23 cellular contexts compared by ENCODE assay signal in genomic region chr12:131444220-131445164, GRCh38.
"Had no signal": no experiment of that assay in that cellular context is flagged by ENCODE, and none has a peak within 500 bp of the region (broad histone marks: within the 10 kb centered on the region; RNA-seq: fewer than 3 reads in every experiment).

No MANE protein-coding gene starts in this region.

- H3K36me3 Mint-ChIP-seq: activated CD8-positive, alpha-beta memory T cell treated with anti-CD3 and anti-CD28 coated beads, Interleukin-2, amount 10 ng/mL, durations not matched to agents 7 days and 5 days; activated naive CD8-positive, alpha-beta T cell treated with anti-CD3 and anti-CD28 coated beads for 36 hours; naive thymus-derived CD8-positive, alpha-beta T cell had no signal

- H3K4me1 ChIP-seq: parathyroid adenoma, sigmoid colon had no signal

- FAIRE-seq: islet of Langerhans, TTC549 had no signal

- ATAC-seq: activated CD4-positive, alpha-beta T cell treated with anti-CD3 and anti-CD28 coated beads for 36 hours; activated CD8-positive, alpha-beta memory T cell treated with anti-CD3 and anti-CD28 coated beads, Interleukin-2, amount 10 ng/mL, durations not matched to agents 7 days and 5 days; left lobe of liver; mucosa of descending colon; naive thymus-derived CD8-positive, alpha-beta T cell had no signal

- H3K9ac ChIP-seq: parathyroid adenoma had no signal

- H3K4me1 Mint-ChIP-seq: activated CD4-positive, alpha-beta T cell treated with anti-CD3 and anti-CD28 coated beads for 36 hours; activated CD8-positive, alpha-beta memory T cell treated with anti-CD3 and anti-CD28 coated beads, Interleukin-2, amount 10 ng/mL, durations not matched to agents 7 days and 5 days; activated naive CD8-positive, alpha-beta T cell treated with anti-CD3 and anti-CD28 coated beads for 36 hours; activated T-helper 17 cell treated with anti-CD3 and anti-CD28 coated beads, Interleukin-2, amount 50 U/mL, for 72 hours; naive thymus-derived CD8-positive, alpha-beta T cell had no signal

- H3K4me3 Mint-ChIP-seq: activated CD4-positive, alpha-beta T cell treated with anti-CD3 and anti-CD28 coated beads for 36 hours; activated CD8-positive, alpha-beta memory T cell treated with anti-CD3 and anti-CD28 coated beads, Interleukin-2, amount 10 ng/mL, durations not matched to agents 7 days and 5 days; activated naive CD8-positive, alpha-beta T cell treated with anti-CD3 and anti-CD28 coated beads for 36 hours; activated T-helper 17 cell treated with anti-CD3 and anti-CD28 coated beads, Interleukin-2, amount 50 U/mL, for 72 hours; naive thymus-derived CD8-positive, alpha-beta T cell; T-helper 2 cell treated with Interferon-gamma antibody and Interleukin-4, amounts not matched to agents 5 μg/mL and 100 μg/mL, for 36 hours had no signal

- H3K27ac ChIP-seq: cardiac muscle cell, epithelial cell of prostate, hepatocyte, parathyroid adenoma, sigmoid colon, SK-N-MC had no signal

- DNase-seq: activated CD4-positive, alpha-beta T cell treated with anti-CD3 and anti-CD28 coated beads for 36 hours; activated CD4-positive, alpha-beta T cell treated with anti-CD3 and anti-CD28 coated beads, Interleukin-2, amount 50 U/mL, for 48 hours; activated CD8-positive, alpha-beta memory T cell treated with anti-CD3 and anti-CD28 coated beads, Interleukin-2, amount 10 ng/mL, durations not matched to agents 7 days and 5 days; activated naive CD4-positive, alpha-beta T cell; activated naive CD8-positive, alpha-beta T cell treated with anti-CD3 and anti-CD28 coated beads for 36 hours; activated T-cell treated with anti-CD3 and anti-CD28 coated beads, Interleukin-2, amount 50 U/mL, for 1 hour; amygdala; foreskin fibroblast; mammary epithelial cell; mucosa of descending colon; naive thymus-derived CD8-positive, alpha-beta T cell; sigmoid colon; stimulated activated naive CD4-positive, alpha-beta T cell had no signal

- H3K79me2 ChIP-seq: hepatocyte, parathyroid adenoma had no signal

- H3K9me3 ChIP-seq: mucosa of descending colon had no signal

- H3K4me3 ChIP-seq: cardiac muscle cell, hepatocyte, mucosa of descending colon, sigmoid colon, SK-N-MC had no signal

- H3K27me3 ChIP-seq: cardiac muscle cell, hepatocyte had no signal

- H3K4me2 ChIP-seq: hepatocyte had no signal

- H3K27me3 Mint-ChIP-seq: activated CD4-positive, alpha-beta T cell treated with anti-CD3 and anti-CD28 coated beads for 36 hours; activated CD8-positive, alpha-beta memory T cell treated with anti-CD3 and anti-CD28 coated beads, Interleukin-2, amount 10 ng/mL, durations not matched to agents 7 days and 5 days; activated naive CD8-positive, alpha-beta T cell treated with anti-CD3 and anti-CD28 coated beads for 36 hours had no signal

- H2AFZ ChIP-seq: hepatocyte, parathyroid adenoma had no signal

- H3K36me3 ChIP-seq: cardiac muscle cell, sigmoid colon had no signal

- H3K9me3 Mint-ChIP-seq: activated T-helper 17 cell treated with anti-CD3 and anti-CD28 coated beads, Interleukin-2, amount 50 U/mL, for 72 hours; T-helper 2 cell treated with Interferon-gamma antibody and Interleukin-4, amounts not matched to agents 5 μg/mL and 100 μg/mL, for 36 hours had no signal

- H3K27ac Mint-ChIP-seq: activated CD4-positive, alpha-beta T cell treated with anti-CD3 and anti-CD28 coated beads for 36 hours; activated CD8-positive, alpha-beta memory T cell treated with anti-CD3 and anti-CD28 coated beads, Interleukin-2, amount 10 ng/mL, durations not matched to agents 7 days and 5 days; activated naive CD8-positive, alpha-beta T cell treated with anti-CD3 and anti-CD28 coated beads for 36 hours; activated T-helper 17 cell treated with anti-CD3 and anti-CD28 coated beads, Interleukin-2, amount 50 U/mL, for 72 hours; naive thymus-derived CD8-positive, alpha-beta T cell; T-helper 2 cell treated with Interferon-gamma antibody and Interleukin-4, amounts not matched to agents 5 μg/mL and 100 μg/mL, for 36 hours had no signal
